In the genomic region with DNA sequence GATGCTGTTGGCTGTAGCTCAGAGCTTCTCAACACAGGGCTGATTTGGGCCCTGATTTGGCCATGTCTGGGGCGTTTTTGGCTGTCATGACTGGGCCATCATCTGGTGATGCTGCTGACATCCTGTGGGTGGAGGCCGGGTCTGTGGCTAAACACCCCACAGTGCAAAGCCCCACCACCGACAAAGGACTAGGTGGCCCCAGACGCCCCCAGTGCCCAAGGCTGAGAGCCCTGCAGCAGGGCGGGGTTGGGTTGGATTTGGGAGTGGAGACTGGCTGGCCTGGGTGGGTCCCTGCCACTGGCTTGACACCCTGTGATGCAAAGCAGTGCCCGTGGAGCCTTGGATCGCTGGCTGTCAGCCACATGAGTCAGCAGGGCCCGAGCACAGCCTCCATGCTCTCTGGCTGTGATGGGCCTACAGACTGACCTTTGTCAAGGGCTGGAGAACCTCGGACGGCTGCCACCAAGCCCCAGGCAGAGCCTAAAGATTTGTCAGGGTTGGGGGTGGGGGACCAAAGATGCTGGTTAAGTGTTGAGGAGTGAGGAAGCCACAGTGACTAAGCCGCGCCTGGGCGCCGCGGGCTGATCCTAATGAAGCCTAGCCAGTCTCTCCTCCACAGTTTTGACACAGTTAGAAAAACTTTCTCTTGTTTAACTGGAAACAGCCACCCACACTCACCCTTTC, we compare ENCODE assay signal across 11 cellular contexts. TPM values are rescaled to one million over a fixed set of nuclear protein-coding genes. Genes with fewer than 3 reads are reported as not detected.
DNase-seq lines count a peak whose midpoint lies in the region; ATAC-seq, FAIRE-seq and TF ChIP-seq lines count a peak whose summit lies in the region.
"Had no signal": no experiment of that assay in that cellular context is flagged by ENCODE, and none has a peak within 500 bp of the region (broad histone marks: within the 10 kb centered on the region; RNA-seq: fewer than 3 reads in every experiment).

No MANE protein-coding gene starts in this region.

- H2AFZ ChIP-seq in osteoblast (ENCODE audit: low read length) = peak overlapping the region; percentile 69

- no peaks in the 10 kb centered on the region for H3K36me3 Mint-ChIP-seq in activated T-cell treated with anti-CD3 and anti-CD28 coated beads, Interleukin-2, amount 50 U/mL, for 24 hours (ENCODE audit: low read depth)
- H3K36me3 Mint-ChIP-seq: stimulated activated naive B cell treated with anti-CD40 and anti-IgM and Interleukin-4, amounts not matched to agents 10 μg/mL and 1 μg/mL and 100 μg/mL, for 72 hours had no signal

- H3K9me3 ChIP-seq in osteoblast (ENCODE audit: low read depth, low read length) = no peaks in the 10 kb centered on the region
- H3K9me3 ChIP-seq: Caco-2 had no signal

- H3K27me3 ChIP-seq in osteoblast (ENCODE audit: insufficient read depth, low read length) = no peaks in the 10 kb centered on the region

- peak overlapping the region; percentile 13 for H3K4me3 ChIP-seq in osteoblast (ENCODE audit: insufficient read depth, low read length)

- no peaks in the 10 kb centered on the region for H3K4me1 Mint-ChIP-seq in activated T-cell treated with anti-CD3 and anti-CD28 coated beads, Interleukin-2, amount 50 U/mL, for 24 hours (ENCODE audit: low read depth)

- H3K9me3 Mint-ChIP-seq in activated T-cell treated with anti-CD3 and anti-CD28 coated beads, Interleukin-2, amount 50 U/mL, for 24 hours = no peaks in the 10 kb centered on the region
- H3K9me3 Mint-ChIP-seq: stimulated activated naive B cell treated with anti-CD40 and anti-IgM and Interleukin-4, amounts not matched to agents 10 μg/mL and 1 μg/mL and 100 μg/mL, for 72 hours had no signal

- FAIRE-seq in RCC 7860 (lab: Jason Lieb, UNC) = peak; percentile 94

- peak overlapping the region; percentile 34 for H3K4me2 ChIP-seq in osteoblast (ENCODE audit: insufficient read depth, low read length)

- H3K4me3 Mint-ChIP-seq in activated T-cell treated with anti-CD3 and anti-CD28 coated beads, Interleukin-2, amount 50 U/mL, for 24 hours = no peak overlapping the region
- H3K4me3 Mint-ChIP-seq: stimulated activated naive B cell treated with anti-CD40 and anti-IgM and Interleukin-4, amounts not matched to agents 10 μg/mL and 1 μg/mL and 100 μg/mL, for 72 hours had no signal

- ATAC-seq in HG03521 (IDR thresholded peaks at IDR 0.05; ENCODE audit: unreplicated experiment) = no peak
- no peak for ATAC-seq in GM18520 (IDR thresholded peaks at IDR 0.05; ENCODE audit: unreplicated experiment)
- ATAC-seq: stimulated activated naive B cell treated with anti-CD40 and anti-IgM and Interleukin-4, amounts not matched to agents 10 μg/mL and 1 μg/mL and 100 μg/mL, for 72 hours had no signal

- H4K20me1 ChIP-seq in osteoblast (ENCODE audit: insufficient read depth, low read length) = no peaks in the 10 kb centered on the region

- H3K36me3 ChIP-seq in osteoblast (ENCODE audit: insufficient read depth, low read length) = no peaks in the 10 kb centered on the region

- no peak overlapping the region for H3K27ac Mint-ChIP-seq in activated T-cell treated with anti-CD3 and anti-CD28 coated beads, Interleukin-2, amount 50 U/mL, for 24 hours
- H3K27ac Mint-ChIP-seq: stimulated activated naive B cell treated with anti-CD40 and anti-IgM and Interleukin-4, amounts not matched to agents 10 μg/mL and 1 μg/mL and 100 μg/mL, for 72 hours had no signal

- TF ChIP-seq CTCF in AG09319 (IDR thresholded peaks at IDR 0.05; ENCODE audit: low read depth, low read length) = no peak
- no peak for TF ChIP-seq CTCF in osteoblast (IDR thresholded peaks at IDR 0.05; ENCODE audit: extremely low read depth, low read depth, low read length)

- no peaks in the 10 kb centered on the region for H3K79me2 ChIP-seq in osteoblast (ENCODE audit: insufficient read depth, low read length)

- peaks cover 18% of the 10 kb centered on the region for H3K4me1 ChIP-seq in osteoblast (ENCODE audit: insufficient read depth, low read length)

- DNase-seq in AG09319 (ENCODE audit: extremely low read depth, low read depth) (peak; percentile 90), RCC 7860 (ENCODE audit: low spot score) (peak; percentile 96), foreskin melanocyte (peak; percentile 98), osteoblast (ENCODE audit: insufficient read length, low spot score, missing footprints) (peak; percentile 98), occipital lobe (lab: John Stamatoyannopoulos, UW) (no peak)
- DNase-seq in activated T-cell treated with anti-CD3 and anti-CD28 coated beads, Interleukin-2, amount 50 U/mL, for 24 hours = no peak
- DNase-seq: activated naive CD4-positive, alpha-beta T cell; Caco-2; stimulated activated naive B cell treated with anti-CD40 and anti-IgM and Interleukin-4, amounts not matched to agents 10 μg/mL and 1 μg/mL and 100 μg/mL, for 72 hours had no signal

- H3K27ac ChIP-seq in osteoblast (ENCODE audit: low read depth, low read length) = peak overlapping the region; percentile 63

- peaks cover 22% of the 10 kb centered on the region for H3K27me3 Mint-ChIP-seq in activated T-cell treated with anti-CD3 and anti-CD28 coated beads, Interleukin-2, amount 50 U/mL, for 24 hours

RNA-seq across cellular contexts. Expression of gene CYTL1, which starts 28.3 kb away (rescaled TPM):
- total RNA-seq in osteoblast (0.36 and 15.3 TPM in 2 replicates), occipital lobe (0.94 TPM)
- total RNA-seq: Caco-2 had no signal

Comparison
In these comparisons a context has a peak if more than half of its experiments do, and no peak if none do; other contexts are left out.
1. DNase-seq: peak in AG09319 (single experiment), RCC 7860 (single experiment), foreskin melanocyte (single experiment) and osteoblast (single experiment); none in activated T-cell treated with anti-CD3 and anti-CD28 coated beads, Interleukin-2, amount 50 U/mL, for 24 hours (single experiment) and occipital lobe (single experiment).